In the genomic region with DNA sequence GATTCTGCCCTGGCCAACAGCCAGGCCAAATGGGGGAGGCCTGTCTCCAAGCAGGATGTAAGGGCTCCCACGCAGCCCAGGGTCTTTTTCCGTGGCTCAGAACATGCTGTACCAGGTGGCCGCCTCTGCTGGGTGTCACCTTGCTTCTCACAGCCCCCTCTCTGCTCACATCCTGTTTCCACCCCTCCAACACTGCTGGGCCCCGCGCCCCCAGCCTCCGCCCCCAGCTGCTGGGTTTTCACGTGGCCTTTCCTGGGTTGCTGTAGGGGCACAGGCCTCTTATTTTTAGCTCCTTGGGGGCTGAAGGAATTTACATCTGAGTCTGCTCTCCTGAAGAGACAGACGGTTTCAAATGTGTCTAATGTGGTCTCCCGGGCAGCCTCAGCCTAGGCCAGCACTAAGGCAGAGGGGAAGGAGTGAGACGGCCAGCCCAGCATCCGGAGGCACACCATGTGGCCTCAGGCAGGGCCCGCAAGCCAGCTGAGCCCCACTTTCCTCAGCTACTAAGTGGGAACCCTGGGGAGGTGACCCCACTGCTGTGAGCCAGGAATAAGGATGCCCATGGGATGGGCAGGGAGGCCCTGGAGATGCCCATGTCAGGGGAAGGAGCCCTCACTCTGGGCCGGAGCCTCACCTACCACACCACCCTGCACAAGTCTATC, we compare ENCODE assay signal across 10 cellular contexts. TPM values are rescaled to one million over a fixed set of nuclear protein-coding genes. Genes with fewer than 3 reads are reported as not detected.
A peak's percentile ranks its signal among the peaks of the same experiment; 100 is the strongest.
DNase-seq lines count a peak whose midpoint lies in the region; ATAC-seq, FAIRE-seq and TF ChIP-seq lines count a peak whose summit lies in the region.
"Had no signal": no experiment of that assay in that cellular context is flagged by ENCODE, and none has a peak within 500 bp of the region (broad histone marks: within the 10 kb centered on the region; RNA-seq: fewer than 3 reads in every experiment).

No MANE protein-coding gene starts in this region.

- POLR2A ChIA-PET in activated CD4-positive, alpha-beta T cell treated with anti-CD3 and anti-CD28 coated beads for 36 hours (lab: Charles Lee), result interaction anchor here (0.5 to 4.1 kb wide), 7 partner anchors 10 to 375 kb away, joined by 3 to 118 read pairs (median 4); a partner anchor contains a TSS

- TF ChIP-seq CTCF in endodermal cell (conservative IDR thresholded peaks at IDR 0.05), result no peak

- intact Hi-C loops in activated CD4-positive, alpha-beta T cell treated with anti-CD3 and anti-CD28 coated beads for 36 hours (cut with DNase I, micrococcal nuclease), result loop anchor here (1.0 to 5.0 kb wide), 7 partner anchors 8 to 323 kb away; a partner anchor contains a TSS

- no peaks in the 10 kb centered on the region for H3K4me1 ChIP-seq in endodermal cell (ENCODE audit: control insufficient read depth, insufficient read depth, low read length)

- H3K4me3 ChIP-seq in endodermal cell (ENCODE audit: low read length), result no peak overlapping the region

- CTCF ChIA-PET in activated CD4-positive, alpha-beta T cell treated with anti-CD3 and anti-CD28 coated beads for 36 hours (lab: Charles Lee), result interaction anchor here (0.6 to 3.6 kb wide), 6 partner anchors 10 to 45 kb away, joined by 3 to 19 read pairs (median 4); no protein-coding TSS in a partner anchor

- no peaks in the 10 kb centered on the region for H3K27me3 Mint-ChIP-seq in activated CD4-positive, alpha-beta T cell treated with anti-CD3 and anti-CD28 coated beads for 36 hours
- H3K27me3 Mint-ChIP-seq in endodermal cell (ENCODE audit: insufficient read depth), result peaks cover 2% of the 10 kb centered on the region

- ATAC-seq in GM18867 (IDR thresholded peaks at IDR 0.05; ENCODE audit: unreplicated experiment) (peak; percentile 60), HG02870 (IDR thresholded peaks at IDR 0.05; ENCODE audit: unreplicated experiment) (peak; percentile 53)
- ATAC-seq in activated CD4-positive, alpha-beta T cell treated with anti-CD3 and anti-CD28 coated beads for 36 hours, result peak; percentile 43

- H3K27ac Mint-ChIP-seq in activated CD4-positive, alpha-beta T cell treated with anti-CD3 and anti-CD28 coated beads for 36 hours, result peak overlapping the region; percentile 100
- H3K27ac Mint-ChIP-seq in endodermal cell, result no peak overlapping the region

- peaks cover 10% of the 10 kb centered on the region for H3K36me3 Mint-ChIP-seq in activated CD4-positive, alpha-beta T cell treated with anti-CD3 and anti-CD28 coated beads for 36 hours (ENCODE audit: low read depth)
- H3K36me3 Mint-ChIP-seq in endodermal cell (ENCODE audit: low read depth), result no peaks in the 10 kb centered on the region

- H3K4me1 Mint-ChIP-seq in activated CD4-positive, alpha-beta T cell treated with anti-CD3 and anti-CD28 coated beads for 36 hours, result peaks cover 83% of the 10 kb centered on the region
- peaks cover 9% of the 10 kb centered on the region for H3K4me1 Mint-ChIP-seq in endodermal cell

- peak overlapping the region; percentile 44 for H3K27ac ChIP-seq in endodermal cell (ENCODE audit: low read depth, low read length)

- H3K36me3 ChIP-seq in endodermal cell (ENCODE audit: control insufficient read depth, insufficient read depth, low read length), result no peaks in the 10 kb centered on the region

- no peaks in the 10 kb centered on the region for H3K27me3 ChIP-seq in endodermal cell (ENCODE audit: control insufficient read depth, insufficient read depth, low read length, poor library complexity, severe bottlenecking)

- peaks cover 9% of the 10 kb centered on the region for H3K9me3 Mint-ChIP-seq in activated CD4-positive, alpha-beta T cell treated with anti-CD3 and anti-CD28 coated beads for 36 hours (ENCODE audit: low read depth)
- peaks cover 1% of the 10 kb centered on the region for H3K9me3 Mint-ChIP-seq in endodermal cell

- FAIRE-seq in frontal cortex (lab: Jason Lieb, UNC), result no peak
- FAIRE-seq in RCC 7860 (lab: Jason Lieb, UNC), result no peak
- FAIRE-seq: islet of Langerhans had no signal

- no peaks in the 10 kb centered on the region for H3K9me3 ChIP-seq in endodermal cell (ENCODE audit: control insufficient read depth, low read length)

- 87 to 94% methylated on average over 5 to 13 of the region's 13 CpGs for WGBS in endodermal cell (ENCODE audit: insufficient coverage in 1 of 2, insufficient read length in 1 of 2), 2 experiments

- peak overlapping the region; percentile 82 for H3K4me3 Mint-ChIP-seq in activated CD4-positive, alpha-beta T cell treated with anti-CD3 and anti-CD28 coated beads for 36 hours
- H3K4me3 Mint-ChIP-seq in endodermal cell, result no peak overlapping the region

- peak; percentile 91 for DNase-seq in activated CD4-positive, alpha-beta T cell treated with anti-CD3 and anti-CD28 coated beads for 36 hours
- DNase-seq in endodermal cell (no peak), frontal cortex (ENCODE audit: low spot score in 2 of 2) (no peak), SK-N-DZ (ENCODE audit: low spot score) (no peak), RCC 7860 (ENCODE audit: low spot score) (no peak)
- peak in 5 of 6 experiments; percentile 38 to 72 (median 53) for DNase-seq in stimulated activated naive CD4-positive, alpha-beta T cell (lab: John Stamatoyannopoulos, UW)

- no peak overlapping the region for H3K9ac ChIP-seq in endodermal cell (ENCODE audit: extremely low read depth, low read length, poor library complexity, severe bottlenecking)

RNA-seq across cellular contexts. Expression of a gene that starts 18.7 kb away (rescaled TPM):
- total RNA-seq in activated CD4-positive, alpha-beta T cell treated with anti-CD3 and anti-CD28 coated beads for 36 hours, result 100 to 1,000 TPM; 248 to 407 TPM
- 1 to 10 TPM; 1.6 to 2.2 TPM for total RNA-seq in endodermal cell
- polyA plus RNA-seq in endodermal cell (2013, experiment 1 of 2), result 0.82 TPM
- 0.66 TPM for polyA plus RNA-seq in endodermal cell (2013, experiment 2 of 2)
- 4.5 TPM for total RNA-seq in frontal cortex
- 4.1 and 8.1 TPM in 2 replicates for polyA plus RNA-seq in SK-N-DZ (2014; cell fraction: cytosol; rRNA removed)
- polyA plus RNA-seq in SK-N-DZ (2014; cell fraction: nucleus; rRNA removed), result 40.0 and 55.5 TPM in 2 replicates

RNA-seq across cellular contexts. Expression of a gene that starts 25.6 kb away (rescaled TPM):
- total RNA-seq in activated CD4-positive, alpha-beta T cell treated with anti-CD3 and anti-CD28 coated beads for 36 hours, result 1 to 10 TPM; 2.5 to 2.8 TPM
- total RNA-seq in endodermal cell (not detected), frontal cortex (not detected)
- 0.18 TPM for polyA plus RNA-seq in endodermal cell (2013, experiment 1 of 2)
- not detected for polyA plus RNA-seq in endodermal cell (2013, experiment 2 of 2)
- polyA plus RNA-seq in SK-N-DZ (2014; cell fraction: cytosol; rRNA removed), result not detected in 2 replicates
- not detected in 2 replicates for polyA plus RNA-seq in SK-N-DZ (2014; cell fraction: nucleus; rRNA removed)

RNA-seq across cellular contexts. Expression of a gene that starts 44.7 kb away (rescaled TPM):
- 100 to 1,000 TPM; 151 to 173 TPM for total RNA-seq in activated CD4-positive, alpha-beta T cell treated with anti-CD3 and anti-CD28 coated beads for 36 hours
- total RNA-seq in endodermal cell, result 100 to 1,000 TPM; 145 to 159 TPM
- polyA plus RNA-seq in endodermal cell (2013, experiment 1 of 2), result 103 TPM
- polyA plus RNA-seq in endodermal cell (2013, experiment 2 of 2), result 93.9 TPM
- 174 TPM for total RNA-seq in frontal cortex
- polyA plus RNA-seq in SK-N-DZ (2014; cell fraction: cytosol; rRNA removed), result 191 and 326 TPM in 2 replicates
- 165 and 200 TPM in 2 replicates for polyA plus RNA-seq in SK-N-DZ (2014; cell fraction: nucleus; rRNA removed)

RNA-seq across cellular contexts. Expression of a gene that starts 47.5 kb away (rescaled TPM):
- under 1 TPM; 0.30 to 0.54 TPM for total RNA-seq in activated CD4-positive, alpha-beta T cell treated with anti-CD3 and anti-CD28 coated beads for 36 hours
- total RNA-seq in endodermal cell, result 1 to 10 TPM; 2.4 to 3.8 TPM
- polyA plus RNA-seq in endodermal cell (2013, experiment 1 of 2), result 0.96 TPM
- polyA plus RNA-seq in endodermal cell (2013, experiment 2 of 2), result 1.1 TPM
- under 0.01 TPM for total RNA-seq in frontal cortex
- polyA plus RNA-seq in SK-N-DZ (2014; cell fraction: cytosol; rRNA removed), result not detected in 2 replicates
- 0.27 and 0.30 TPM in 2 replicates for polyA plus RNA-seq in SK-N-DZ (2014; cell fraction: nucleus; rRNA removed)
- total RNA-seq: M059J had no signal

Comparison
In these comparisons a context has a peak if more than half of its experiments do, and no peak if none do; other contexts are left out.
1. DNase-seq: peak in activated CD4-positive, alpha-beta T cell treated with anti-CD3 and anti-CD28 coated beads for 36 hours (single experiment) and stimulated activated naive CD4-positive, alpha-beta T cell (5 of 6); none in endodermal cell (single experiment), frontal cortex (0 of 2), SK-N-DZ (single experiment) and RCC 7860 (single experiment).
2. RNA of a gene that starts 18.7 kb away (total RNA-seq): 248 to 407 TPM in activated CD4-positive, alpha-beta T cell treated with anti-CD3 and anti-CD28 coated beads for 36 hours; 4.5 TPM in frontal cortex (single experiment) and 1.6 to 2.2 TPM in endodermal cell; every median in the first group is over 10 times any median in the second.
3. Peak in every context shown above with its lines, with median percentiles within 50 percentile points of each other: ATAC-seq.